Comparison of ENCODE assay signal across 8 cellular contexts in genomic region chr17:74457146-74457819, GRCh38. TPM values are rescaled to one million over a fixed set of nuclear protein-coding genes. Genes with fewer than 3 reads are reported as not detected.
A peak's percentile ranks its signal among the peaks of the same experiment; 100 is the strongest.
DNase-seq lines count a peak whose midpoint lies in the region; ATAC-seq and TF ChIP-seq lines count a peak whose summit lies in the region.

No MANE protein-coding gene starts in this region.

- H3K27ac Mint-ChIP-seq in activated naive CD8-positive, alpha-beta T cell treated with anti-CD3 and anti-CD28 coated beads, Interleukin-2, amount 50 U/mL, for 24 hours: no peak overlapping the region

- peaks cover 0 to 9% (median 0%) of the 10 kb centered on the region in 7 donors for H3K27me3 ChIP-seq in heart right ventricle

- intact Hi-C loops in heart right ventricle (cut with DNase I): loop anchor here in 8 of 10 donors (1.0 to 10.0 kb wide), 5 partner anchors 26 to 242 kb away; partner anchors contain the start of gene TTYH2 (in 6 of the 8)
- intact Hi-C loops in sciatic nerve (cut with DNase I): loop anchor here (5.0 kb wide), 2 partner anchors 75 to 155 kb away; no protein-coding TSS in a partner anchor

- peak; percentile 38 for ATAC-seq in activated naive CD8-positive, alpha-beta T cell treated with anti-CD3 and anti-CD28 coated beads, Interleukin-2, amount 50 U/mL, for 24 hours
- ATAC-seq in heart right ventricle (peak in 5 of 8 donors; percentile 17 to 28 (median 23)), sciatic nerve (peak; percentile 33), HG03175 (IDR thresholded peaks at IDR 0.05; ENCODE audit: unreplicated experiment) (no peak), GM18520 (IDR thresholded peaks at IDR 0.05; ENCODE audit: unreplicated experiment) (no peak)

- WGBS in heart right ventricle, 2 donors: 16 to 20% methylated on average over 18 of the region's 18 CpGs

- H3K36me3 Mint-ChIP-seq in activated naive CD8-positive, alpha-beta T cell treated with anti-CD3 and anti-CD28 coated beads, Interleukin-2, amount 50 U/mL, for 24 hours (ENCODE audit: low read depth): no peaks in the 10 kb centered on the region

- H3K4me3 ChIP-seq in heart right ventricle: peak overlapping the region in 3 of 10 donors; percentile 4 to 21 (median 8)

- DNase-seq in Daoy (ENCODE audit: low read depth) (peak; percentile 79), M059J (ENCODE audit: low read depth) (peak; percentile 49), T follicular helper cell (ENCODE audit: low read depth) (peak; percentile 56), heart right ventricle (peak; percentile 81 to 84), sciatic nerve (ENCODE audit: low spot score) (peak; percentile 90)
- peak; percentile 78 for DNase-seq in activated naive CD8-positive, alpha-beta T cell treated with anti-CD3 and anti-CD28 coated beads, Interleukin-2, amount 50 U/mL, for 24 hours

- H3K4me1 ChIP-seq in heart right ventricle: peaks cover 23 to 56% (median 40%) of the 10 kb centered on the region in 9 donors

- no peak overlapping the region for H3K4me3 Mint-ChIP-seq in activated naive CD8-positive, alpha-beta T cell treated with anti-CD3 and anti-CD28 coated beads, Interleukin-2, amount 50 U/mL, for 24 hours

- no peaks in the 10 kb centered on the region for H3K9me3 Mint-ChIP-seq in activated naive CD8-positive, alpha-beta T cell treated with anti-CD3 and anti-CD28 coated beads, Interleukin-2, amount 50 U/mL, for 24 hours

- TF ChIP-seq CTCF in heart right ventricle (IDR thresholded peaks at IDR 0.05): peak; percentile 91 to 99 (median 96)

- H3K4me1 Mint-ChIP-seq in activated naive CD8-positive, alpha-beta T cell treated with anti-CD3 and anti-CD28 coated beads, Interleukin-2, amount 50 U/mL, for 24 hours: peaks cover 25% of the 10 kb centered on the region

- no peaks in the 10 kb centered on the region for H3K36me3 ChIP-seq in heart right ventricle

- H3K27me3 Mint-ChIP-seq in activated naive CD8-positive, alpha-beta T cell treated with anti-CD3 and anti-CD28 coated beads, Interleukin-2, amount 50 U/mL, for 24 hours: peaks cover 4% of the 10 kb centered on the region

- H3K9me3 ChIP-seq in heart right ventricle: no peaks in the 10 kb centered on the region

- H3K27ac ChIP-seq in heart right ventricle: peak overlapping the region in 5 of 10 donors; percentile 13 to 47 (median 28)

RNA-seq across cellular contexts. Expression of gene CD300A, which starts 9.2 kb away (rescaled TPM):
- total RNA-seq in Daoy (2014; rRNA removed; shearing (Covaris generic)): not detected in 2 replicates
- total RNA-seq in M059J (2014; rRNA removed; shearing (Covaris generic)): not detected in 2 replicates
- total RNA-seq in heart right ventricle: 10 to 100 TPM in 1 of 10 donors, 1 to 10 TPM in 4, under 1 TPM in 5; 0.38 to 13.1 (median 1.4) TPM
- polyA plus RNA-seq in heart right ventricle: 1 to 10 TPM in 1 of 2 donors, under 1 TPM in 1; 0.95 to 1.9 TPM
- total RNA-seq in sciatic nerve: 13.0 TPM

RNA-seq across cellular contexts. Expression of gene GPRC5C, which starts 25.4 kb away (rescaled TPM):
- 39.3 and 53.5 TPM in 2 replicates for total RNA-seq in Daoy (2014; rRNA removed; shearing (Covaris generic))
- 12.9 and 36.4 TPM in 2 replicates for total RNA-seq in M059J (2014; rRNA removed; shearing (Covaris generic))
- total RNA-seq in heart right ventricle (10 to 100 TPM; 28.0 to 41.0 (median 32.5) TPM), sciatic nerve (62.9 TPM)
- polyA plus RNA-seq in heart right ventricle: 10 to 100 TPM; 29.5 to 38.2 TPM

Comparison
In these comparisons a context has a peak if more than half of its experiments do, and no peak if none do; other contexts are left out.
1. ATAC-seq: peak in activated naive CD8-positive, alpha-beta T cell treated with anti-CD3 and anti-CD28 coated beads, Interleukin-2, amount 50 U/mL, for 24 hours (single experiment), heart right ventricle (5 of 8) and sciatic nerve (single experiment); none in HG03175 (single experiment) and GM18520 (single experiment).
2. Peak in every context shown above with its lines, with median percentiles within 50 percentile points of each other: DNase-seq.